ENCODE assay signal across 22 cellular contexts in genomic region chr2:219565130-219566080, GRCh38. TPM values are rescaled to one million over a fixed set of nuclear protein-coding genes. Genes with fewer than 3 reads are reported as not detected.
A peak's percentile ranks its signal among the peaks of the same experiment; 100 is the strongest.
DNase-seq lines count a peak whose midpoint lies in the region; ATAC-seq, FAIRE-seq and TF ChIP-seq lines count a peak whose summit lies in the region.
"Had no signal": no experiment of that assay in that cellular context is flagged by ENCODE, and none has a peak within 500 bp of the region (broad histone marks: within the 10 kb centered on the region; RNA-seq: fewer than 3 reads in every experiment).

No MANE protein-coding gene starts in this region.

- DNase-seq in HepG2 (ENCODE audit: low spot score), result no peak
- no peak for DNase-seq in right lobe of liver
- DNase-seq in iPS DF 19.7 (ENCODE audit: low read depth, low spot score), result peak; percentile 84
- DNase-seq in kidney, result peak; percentile 59
- DNase-seq in activated CD4-positive, alpha-beta T cell treated with anti-CD3 and anti-CD28 coated beads for 48 hours, result no peak
- DNase-seq: 8988T; CD8-positive, alpha-beta T cell; DMS79 treated with DMSO at 0.1 percent for 48 hours; GDM1; NCI-H1048; NCI-H1436 treated with DMSO at 0.1 percent for 48 hours; NCI-H2081; NCI-H774 had no signal

- H3K4me3 ChIP-seq in HepG2 (replicated peaks in 1 of 3; ENCODE audit: insufficient read depth in 1 of 3, low read depth in 2 of 3, low read length in 3 of 3), result no peak overlapping the region
- no peak overlapping the region for H3K4me3 ChIP-seq in right lobe of liver
- no peak overlapping the region for H3K4me3 ChIP-seq in kidney (ENCODE audit: low read length in 2 of 2)
- H3K4me3 ChIP-seq: BLaER1, HAP-1, SK-N-MC had no signal

- H3K4me2 ChIP-seq in HepG2 (ENCODE audit: low read depth, low read length), result no peak overlapping the region

- no peak for TF ChIP-seq RAD21 in HepG2 (CRISPR knock-in tag; IDR thresholded peaks at IDR 0.05)

- intact Hi-C loops in HepG2 (cut with micrococcal nuclease; ENCODE audit: unreplicated experiment), result no loop called here
- intact Hi-C loops in right lobe of liver (cut with DNase I), result no loop called here
- intact Hi-C loops in kidney (cut with DNase I), result no loop called here

- TF ChIP-seq EP300 in HepG2 (IDR thresholded peaks at IDR 0.05; ENCODE audit: low read depth in 2 of 2, low read length in 2 of 2) (no peak), HepG2 (CRISPR knock-in tag; IDR thresholded peaks at IDR 0.05; ENCODE audit: borderline replicate concordance) (no peak)

- no peak overlapping the region for H2AFZ ChIP-seq in HepG2 (ENCODE audit: low read length)

- peaks cover 20 to 50% of the 10 kb centered on the region in 2 experiments for H3K36me3 ChIP-seq in HepG2 (replicated peaks in 1 of 2; ENCODE audit: control insufficient read depth in 1 of 2, insufficient read depth in 2 of 2, low read length in 2 of 2)
- H3K36me3 ChIP-seq in right lobe of liver, result no peaks in the 10 kb centered on the region
- H3K36me3 ChIP-seq in kidney (ENCODE audit: control insufficient read depth in 1 of 2, insufficient read depth in 2 of 2, low read length in 2 of 2), result peaks cover 6 to 12% of the 10 kb centered on the region in 2 donors

- TF ChIP-seq POLR2A in HepG2 (IDR thresholded peaks at IDR 0.05; ENCODE audit: insufficient read depth in 1 of 2, low read depth in 2 of 2, low read length in 2 of 2) (0 out of 4 replicates have a peak, but pooled peaks of 1 of the 2 experiments have one; percentile 28), right lobe of liver (IDR thresholded peaks at IDR 0.05) (no peak)

- no peaks in the 10 kb centered on the region for H4K20me1 ChIP-seq in HepG2 (ENCODE audit: insufficient read depth, low read length)

- no peak for TF ChIP-seq CTCF in HepG2 (CRISPR knock-in tag; IDR thresholded peaks at IDR 0.05)
- TF ChIP-seq CTCF in right lobe of liver (IDR thresholded peaks at IDR 0.05), result no peak
- TF ChIP-seq CTCF in kidney (IDR thresholded peaks at IDR 0.05; ENCODE audit: borderline replicate concordance, extremely low read depth, insufficient read depth), result no peak

- no peaks in the 10 kb centered on the region for H3K9me3 ChIP-seq in HepG2 (ENCODE audit: low read length)
- H3K9me3 ChIP-seq in right lobe of liver, result no peaks in the 10 kb centered on the region
- no peaks in the 10 kb centered on the region for H3K9me3 ChIP-seq in kidney (ENCODE audit: control insufficient read depth in 1 of 2, low read length in 2 of 2)
- H3K9me3 ChIP-seq: BLaER1, HAP-1 had no signal

- FAIRE-seq in HepG2 (lab: Jason Lieb, UNC) (no peak), kidney (lab: Jason Lieb, UNC) (no peak)
- FAIRE-seq: GM12891, GM18507 had no signal

- peaks cover 15% of the 10 kb centered on the region for H3K79me2 ChIP-seq in HepG2 (ENCODE audit: insufficient read depth, low read length)

- CTCF ChIA-PET in HepG2 (lab: Yijun Ruan, JAX; ENCODE audit: low intra/inter-chr PET ratio, low total read pairs), result interaction anchor here (1.3 kb wide), 1 partner anchor 24 kb away, joined by 4 read pairs; no protein-coding TSS in a partner anchor

- ATAC-seq in HepG2 (no peak), right lobe of liver (no peak), HG03521 (IDR thresholded peaks at IDR 0.05; ENCODE audit: unreplicated experiment) (no peak), GM18907 (IDR thresholded peaks at IDR 0.05; ENCODE audit: unreplicated experiment) (no peak), GM21619 (IDR thresholded peaks at IDR 0.05; ENCODE audit: unreplicated experiment) (no peak)
- ATAC-seq: CD8-positive, alpha-beta T cell; Right ventricle myocardium inferior had no signal

- H3K4me1 ChIP-seq in HepG2 (ENCODE audit: insufficient read depth, low read length), result peaks cover 58% of the 10 kb centered on the region
- peaks cover 0 to 4% (median 0%) of the 10 kb centered on the region in 4 donors for H3K4me1 ChIP-seq in right lobe of liver
- H3K4me1 ChIP-seq in kidney (ENCODE audit: control insufficient read depth in 1 of 2, insufficient read depth in 1 of 2, low read depth in 1 of 2, low read length in 2 of 2), result peaks cover 7 to 10% of the 10 kb centered on the region in 2 donors

- in situ Hi-C loops in HepG2 (cut with HindIII; ENCODE audit: extremely low pct_ligation_motif_present, low pct_unique_long_range_greater_than_20kb), result no loop called here

- H3K9ac ChIP-seq in HepG2 (ENCODE audit: insufficient read depth, low read depth, low read length) (no peak overlapping the region), kidney (ENCODE audit: low read length in 2 of 2) (no peak overlapping the region)
- H3K9ac ChIP-seq: BLaER1 had no signal

- WGBS in HepG2 (ENCODE audit: low lambda C conversion rate), result 92% methylated on average over 18 of the region's 21 CpGs
- WGBS in right lobe of liver (ENCODE audit: insufficient coverage, low coverage, low lambda C conversion rate, missing lambda C conversion rate), result 92% methylated on average over 6 of the region's 21 CpGs

- H3K27ac ChIP-seq in HepG2 (ENCODE audit: extremely low read length, insufficient read depth, low read length) (no peak overlapping the region), right lobe of liver (no peak overlapping the region), kidney (ENCODE audit: low read depth in 2 of 2, low read length in 2 of 2) (no peak overlapping the region)
- H3K27ac ChIP-seq: BLaER1, SK-N-MC had no signal

- POLR2A ChIA-PET in HepG2 (lab: Yijun Ruan, JAX), result interaction anchor here (1.2 to 2.6 kb wide), 4 partner anchors 12 to 22 kb away, joined by 3 to 9 read pairs (median 4); partner anchors contain the start of genes CHPF and TMEM198

- H3K27me3 ChIP-seq in HepG2 (ENCODE audit: control insufficient read depth in 1 of 2, insufficient read depth in 2 of 2, low read length in 2 of 2) (no peaks in the 10 kb centered on the region), right lobe of liver (no peaks in the 10 kb centered on the region)
- H3K27me3 ChIP-seq: BLaER1 had no signal

- no TSS peak for BruUV-seq in HepG2 (replicated peaks; lab: Mats Ljungman, UMichigan)

RNA-seq across cellular contexts. Expression of gene OBSL1, which starts 5.9 kb away (rescaled TPM):
- total RNA-seq in HepG2 (2016; rRNA removed; fragmentation: Illumina TruSeq; extraction: Trizol) (65.4 and 86.7 TPM in 2 replicates), right lobe of liver (10 to 100 TPM; 27.0 to 42.5 (median 39.4) TPM), kidney (123 TPM)
- 17.5 and 19.8 TPM in 2 replicates for total RNA-seq in HepG2 (2016; cell fraction: cytosol; rRNA removed; fragmentation: Illumina TruSeq; extraction: Trizol; ENCODE audit: low read depth)
- 54.2 and 89.3 TPM in 2 replicates for total RNA-seq in HepG2 (2016; cell fraction: insoluble cytoplasmic fraction; rRNA removed; fragmentation: Illumina TruSeq; extraction: Trizol)
- total RNA-seq in HepG2 (2016; cell fraction: membrane; rRNA removed; fragmentation: Illumina TruSeq; extraction: Trizol), result 30.2 and 34.7 TPM in 2 replicates
- 65.9 and 71.3 TPM in 2 replicates for total RNA-seq in HepG2 (2016; cell fraction: nucleus; rRNA removed; fragmentation: Illumina TruSeq; extraction: Trizol)
- polyA plus RNA-seq in HepG2 (2011; rRNA removed) (218 and 229 TPM in 2 replicates), kidney (ENCODE audit: insufficient read depth, low read depth, low replicate concordance) (89.5 TPM)
- 176 and 256 TPM in 2 replicates for polyA plus RNA-seq in HepG2 (2011; cell fraction: cytosol; rRNA removed)
- 886 and 1,174 TPM in 2 replicates for polyA plus RNA-seq in HepG2 (2011; cell fraction: nucleus; rRNA removed)
- polyA plus RNA-seq in HepG2 (2012), result 161 and 176 TPM in 2 replicates
- polyA plus RNA-seq in HepG2 (2016; cell fraction: cytosol; fragmentation: Illumina TruSeq; extraction: Trizol; ENCODE audit: low read depth), result 10.0 and 11.3 TPM in 2 replicates
- 66.1 and 91.2 TPM in 2 replicates for polyA plus RNA-seq in HepG2 (2016; cell fraction: insoluble cytoplasmic fraction; fragmentation: Illumina TruSeq; extraction: Trizol; ENCODE audit: low read depth)
- polyA plus RNA-seq in HepG2 (2016; cell fraction: membrane; fragmentation: Illumina TruSeq; extraction: Trizol; ENCODE audit: low read depth), result 22.2 and 25.7 TPM in 2 replicates
- 147 and 161 TPM in 2 replicates for polyA plus RNA-seq in HepG2 (2016; cell fraction: nucleus; fragmentation: Illumina TruSeq; extraction: Trizol; ENCODE audit: insufficient read depth, low read depth)
- polyA minus RNA-seq in HepG2 (2011; rRNA and poly(A)+ RNA removed; ENCODE audit: low replicate concordance), result 27.0 and 477 TPM in 2 replicates
- 210 and 260 TPM in 2 replicates for polyA minus RNA-seq in HepG2 (2011; cell fraction: cytosol; rRNA and poly(A)+ RNA removed)
- polyA minus RNA-seq in HepG2 (2011; cell fraction: nucleus; rRNA and poly(A)+ RNA removed), result 189 and 199 TPM in 2 replicates

RNA-seq across cellular contexts. Expression of gene INHA, which starts 6.7 kb away (rescaled TPM):
- 1.9 and 4.1 TPM in 2 replicates for total RNA-seq in HepG2 (2016; rRNA removed; fragmentation: Illumina TruSeq; extraction: Trizol)
- 3.4 and 4.1 TPM in 2 replicates for total RNA-seq in HepG2 (2016; cell fraction: cytosol; rRNA removed; fragmentation: Illumina TruSeq; extraction: Trizol; ENCODE audit: low read depth)
- total RNA-seq in HepG2 (2016; cell fraction: insoluble cytoplasmic fraction; rRNA removed; fragmentation: Illumina TruSeq; extraction: Trizol), result 2.5 and 3.2 TPM in 2 replicates
- total RNA-seq in HepG2 (2016; cell fraction: membrane; rRNA removed; fragmentation: Illumina TruSeq; extraction: Trizol), result 3.4 and 5.3 TPM in 2 replicates
- total RNA-seq in HepG2 (2016; cell fraction: nucleus; rRNA removed; fragmentation: Illumina TruSeq; extraction: Trizol), result 2.0 and 3.3 TPM in 2 replicates
- 15.2 and 23.1 TPM in 2 replicates for polyA plus RNA-seq in HepG2 (2011; rRNA removed)
- polyA plus RNA-seq in HepG2 (2011; cell fraction: cytosol; rRNA removed), result 13.0 and 22.2 TPM in 2 replicates
- 28.4 and 35.0 TPM in 2 replicates for polyA plus RNA-seq in HepG2 (2011; cell fraction: nucleus; rRNA removed)
- polyA plus RNA-seq in HepG2 (2012), result 11.4 and 17.5 TPM in 2 replicates
- 3.1 and 3.7 TPM in 2 replicates for polyA plus RNA-seq in HepG2 (2016; cell fraction: cytosol; fragmentation: Illumina TruSeq; extraction: Trizol; ENCODE audit: low read depth)
- 2.1 TPM in 2 replicates for polyA plus RNA-seq in HepG2 (2016; cell fraction: insoluble cytoplasmic fraction; fragmentation: Illumina TruSeq; extraction: Trizol; ENCODE audit: low read depth)
- polyA plus RNA-seq in HepG2 (2016; cell fraction: membrane; fragmentation: Illumina TruSeq; extraction: Trizol; ENCODE audit: low read depth), result 3.5 and 4.5 TPM in 2 replicates
- polyA plus RNA-seq in HepG2 (2016; cell fraction: nucleus; fragmentation: Illumina TruSeq; extraction: Trizol; ENCODE audit: insufficient read depth, low read depth), result 3.6 and 4.6 TPM in 2 replicates
- polyA minus RNA-seq in HepG2 (2011; rRNA and poly(A)+ RNA removed; ENCODE audit: low replicate concordance), result 1.0 and 25.1 TPM in 2 replicates
- 5.1 and 5.8 TPM in 2 replicates for polyA minus RNA-seq in HepG2 (2011; cell fraction: cytosol; rRNA and poly(A)+ RNA removed)
- 2.3 and 2.6 TPM in 2 replicates for polyA minus RNA-seq in HepG2 (2011; cell fraction: nucleus; rRNA and poly(A)+ RNA removed)
- total RNA-seq in right lobe of liver, result not detected
- total RNA-seq in kidney, result 1.2 TPM
- polyA plus RNA-seq in kidney (ENCODE audit: insufficient read depth, low read depth, low replicate concordance), result 2.5 TPM
- total RNA-seq: CD8-positive, alpha-beta T cell had no signal

RNA-seq across cellular contexts. Expression of gene TMEM198, which starts 21.6 kb away (rescaled TPM):
- total RNA-seq in HepG2 (2016; rRNA removed; fragmentation: Illumina TruSeq; extraction: Trizol), result 11.6 and 17.3 TPM in 2 replicates
- 12.3 and 16.3 TPM in 2 replicates for total RNA-seq in HepG2 (2016; cell fraction: cytosol; rRNA removed; fragmentation: Illumina TruSeq; extraction: Trizol; ENCODE audit: low read depth)
- 10.7 and 17.8 TPM in 2 replicates for total RNA-seq in HepG2 (2016; cell fraction: insoluble cytoplasmic fraction; rRNA removed; fragmentation: Illumina TruSeq; extraction: Trizol)
- total RNA-seq in HepG2 (2016; cell fraction: membrane; rRNA removed; fragmentation: Illumina TruSeq; extraction: Trizol), result 26.8 and 32.4 TPM in 2 replicates
- 9.3 and 11.7 TPM in 2 replicates for total RNA-seq in HepG2 (2016; cell fraction: nucleus; rRNA removed; fragmentation: Illumina TruSeq; extraction: Trizol)
- 23.5 and 40.8 TPM in 2 replicates for polyA plus RNA-seq in HepG2 (2011; rRNA removed)
- polyA plus RNA-seq in HepG2 (2011; cell fraction: cytosol; rRNA removed), result 43.6 and 52.1 TPM in 2 replicates
- 61.3 and 68.7 TPM in 2 replicates for polyA plus RNA-seq in HepG2 (2011; cell fraction: nucleus; rRNA removed)
- polyA plus RNA-seq in HepG2 (2012), result 41.3 and 49.8 TPM in 2 replicates
- polyA plus RNA-seq in HepG2 (2016; cell fraction: cytosol; fragmentation: Illumina TruSeq; extraction: Trizol; ENCODE audit: low read depth), result 16.5 and 21.1 TPM in 2 replicates
- 12.8 and 14.5 TPM in 2 replicates for polyA plus RNA-seq in HepG2 (2016; cell fraction: insoluble cytoplasmic fraction; fragmentation: Illumina TruSeq; extraction: Trizol; ENCODE audit: low read depth)
- 27.9 and 28.1 TPM in 2 replicates for polyA plus RNA-seq in HepG2 (2016; cell fraction: membrane; fragmentation: Illumina TruSeq; extraction: Trizol; ENCODE audit: low read depth)
- 17.1 and 19.3 TPM in 2 replicates for polyA plus RNA-seq in HepG2 (2016; cell fraction: nucleus; fragmentation: Illumina TruSeq; extraction: Trizol; ENCODE audit: insufficient read depth, low read depth)
- polyA minus RNA-seq in HepG2 (2011; rRNA and poly(A)+ RNA removed; ENCODE audit: low replicate concordance), result 2.1 and 67.2 TPM in 2 replicates
- 26.3 and 28.6 TPM in 2 replicates for polyA minus RNA-seq in HepG2 (2011; cell fraction: cytosol; rRNA and poly(A)+ RNA removed)
- polyA minus RNA-seq in HepG2 (2011; cell fraction: nucleus; rRNA and poly(A)+ RNA removed), result 12.9 and 13.6 TPM in 2 replicates
- 1 to 10 TPM in 5 of 6 experiments, under 1 TPM in 1; 0.68 to 3.2 (median 1.2) TPM for total RNA-seq in right lobe of liver
- 4.5 TPM for total RNA-seq in kidney
- polyA plus RNA-seq in kidney (ENCODE audit: insufficient read depth, low read depth, low replicate concordance), result 4.2 TPM

RNA-seq across cellular contexts. Expression of gene CHPF, which starts 21.8 kb away (rescaled TPM):
- 34.7 and 79.6 TPM in 2 replicates for total RNA-seq in HepG2 (2016; rRNA removed; fragmentation: Illumina TruSeq; extraction: Trizol)
- 21.6 and 22.1 TPM in 2 replicates for total RNA-seq in HepG2 (2016; cell fraction: cytosol; rRNA removed; fragmentation: Illumina TruSeq; extraction: Trizol; ENCODE audit: low read depth)
- total RNA-seq in HepG2 (2016; cell fraction: insoluble cytoplasmic fraction; rRNA removed; fragmentation: Illumina TruSeq; extraction: Trizol), result 36.0 and 80.8 TPM in 2 replicates
- total RNA-seq in HepG2 (2016; cell fraction: membrane; rRNA removed; fragmentation: Illumina TruSeq; extraction: Trizol), result 42.0 and 50.0 TPM in 2 replicates
- 65.5 and 76.8 TPM in 2 replicates for total RNA-seq in HepG2 (2016; cell fraction: nucleus; rRNA removed; fragmentation: Illumina TruSeq; extraction: Trizol)
- polyA plus RNA-seq in HepG2 (2011; rRNA removed), result 111 and 171 TPM in 2 replicates
- 120 and 244 TPM in 2 replicates for polyA plus RNA-seq in HepG2 (2011; cell fraction: cytosol; rRNA removed)
- 203 and 211 TPM in 2 replicates for polyA plus RNA-seq in HepG2 (2011; cell fraction: nucleus; rRNA removed)
- 115 and 161 TPM in 2 replicates for polyA plus RNA-seq in HepG2 (2012)
- polyA plus RNA-seq in HepG2 (2016; cell fraction: cytosol; fragmentation: Illumina TruSeq; extraction: Trizol; ENCODE audit: low read depth), result 21.7 and 22.6 TPM in 2 replicates
- polyA plus RNA-seq in HepG2 (2016; cell fraction: insoluble cytoplasmic fraction; fragmentation: Illumina TruSeq; extraction: Trizol; ENCODE audit: low read depth), result 45.9 and 55.3 TPM in 2 replicates
- polyA plus RNA-seq in HepG2 (2016; cell fraction: membrane; fragmentation: Illumina TruSeq; extraction: Trizol; ENCODE audit: low read depth), result 40.5 and 41.4 TPM in 2 replicates
- polyA plus RNA-seq in HepG2 (2016; cell fraction: nucleus; fragmentation: Illumina TruSeq; extraction: Trizol; ENCODE audit: insufficient read depth, low read depth), result 139 and 143 TPM in 2 replicates
- 12.1 and 292 TPM in 2 replicates for polyA minus RNA-seq in HepG2 (2011; rRNA and poly(A)+ RNA removed; ENCODE audit: low replicate concordance)
- 137 and 143 TPM in 2 replicates for polyA minus RNA-seq in HepG2 (2011; cell fraction: cytosol; rRNA and poly(A)+ RNA removed)
- 45.4 and 47.0 TPM in 2 replicates for polyA minus RNA-seq in HepG2 (2011; cell fraction: nucleus; rRNA and poly(A)+ RNA removed)
- total RNA-seq in right lobe of liver, result 100 to 1,000 TPM in 2 of 6 experiments, 10 to 100 TPM in 4; 33.2 to 183 (median 39.6) TPM
- total RNA-seq in kidney, result 59.5 TPM
- 57.3 TPM for polyA plus RNA-seq in kidney (ENCODE audit: insufficient read depth, low read depth, low replicate concordance)

RNA-seq across cellular contexts. Expression of gene STK11IP, which starts 32.3 kb away (rescaled TPM):
- total RNA-seq in HepG2 (2016; rRNA removed; fragmentation: Illumina TruSeq; extraction: Trizol) (5.6 and 12.8 TPM in 2 replicates), right lobe of liver (10 to 100 TPM in 1 of 6 experiments, 1 to 10 TPM in 5; 3.6 to 10.8 (median 6.6) TPM), kidney (33.7 TPM)
- 3.5 and 4.7 TPM in 2 replicates for total RNA-seq in HepG2 (2016; cell fraction: cytosol; rRNA removed; fragmentation: Illumina TruSeq; extraction: Trizol; ENCODE audit: low read depth)
- total RNA-seq in HepG2 (2016; cell fraction: insoluble cytoplasmic fraction; rRNA removed; fragmentation: Illumina TruSeq; extraction: Trizol), result 5.0 and 14.2 TPM in 2 replicates
- 2.7 and 3.2 TPM in 2 replicates for total RNA-seq in HepG2 (2016; cell fraction: membrane; rRNA removed; fragmentation: Illumina TruSeq; extraction: Trizol)
- 20.7 and 21.9 TPM in 2 replicates for total RNA-seq in HepG2 (2016; cell fraction: nucleus; rRNA removed; fragmentation: Illumina TruSeq; extraction: Trizol)
- polyA plus RNA-seq in HepG2 (2011; rRNA removed) (24.0 and 30.2 TPM in 2 replicates), kidney (ENCODE audit: insufficient read depth, low read depth, low replicate concordance) (12.5 TPM)
- polyA plus RNA-seq in HepG2 (2011; cell fraction: cytosol; rRNA removed), result 5.6 and 8.5 TPM in 2 replicates
- polyA plus RNA-seq in HepG2 (2011; cell fraction: nucleus; rRNA removed), result 272 and 337 TPM in 2 replicates
- polyA plus RNA-seq in HepG2 (2012), result 18.1 and 20.5 TPM in 2 replicates
- polyA plus RNA-seq in HepG2 (2016; cell fraction: cytosol; fragmentation: Illumina TruSeq; extraction: Trizol; ENCODE audit: low read depth), result 0.70 and 0.72 TPM in 2 replicates
- polyA plus RNA-seq in HepG2 (2016; cell fraction: insoluble cytoplasmic fraction; fragmentation: Illumina TruSeq; extraction: Trizol; ENCODE audit: low read depth), result 3.7 and 5.6 TPM in 2 replicates
- 1.2 TPM in 2 replicates for polyA plus RNA-seq in HepG2 (2016; cell fraction: membrane; fragmentation: Illumina TruSeq; extraction: Trizol; ENCODE audit: low read depth)
- 44.8 and 52.7 TPM in 2 replicates for polyA plus RNA-seq in HepG2 (2016; cell fraction: nucleus; fragmentation: Illumina TruSeq; extraction: Trizol; ENCODE audit: insufficient read depth, low read depth)
- 23.0 and 45.7 TPM in 2 replicates for polyA minus RNA-seq in HepG2 (2011; rRNA and poly(A)+ RNA removed; ENCODE audit: low replicate concordance)
- polyA minus RNA-seq in HepG2 (2011; cell fraction: cytosol; rRNA and poly(A)+ RNA removed), result 8.2 and 10.4 TPM in 2 replicates
- polyA minus RNA-seq in HepG2 (2011; cell fraction: nucleus; rRNA and poly(A)+ RNA removed), result 52.1 and 52.7 TPM in 2 replicates

Comparison
In these comparisons a context has a peak if more than half of its experiments do, and no peak if none do; other contexts are left out.
1. DNase-seq: peak in iPS DF 19.7 (single experiment) and kidney (single experiment); none in HepG2 (single experiment), right lobe of liver (0 of 3) and activated CD4-positive, alpha-beta T cell treated with anti-CD3 and anti-CD28 coated beads for 48 hours (single experiment).